In the genomic region with DNA sequence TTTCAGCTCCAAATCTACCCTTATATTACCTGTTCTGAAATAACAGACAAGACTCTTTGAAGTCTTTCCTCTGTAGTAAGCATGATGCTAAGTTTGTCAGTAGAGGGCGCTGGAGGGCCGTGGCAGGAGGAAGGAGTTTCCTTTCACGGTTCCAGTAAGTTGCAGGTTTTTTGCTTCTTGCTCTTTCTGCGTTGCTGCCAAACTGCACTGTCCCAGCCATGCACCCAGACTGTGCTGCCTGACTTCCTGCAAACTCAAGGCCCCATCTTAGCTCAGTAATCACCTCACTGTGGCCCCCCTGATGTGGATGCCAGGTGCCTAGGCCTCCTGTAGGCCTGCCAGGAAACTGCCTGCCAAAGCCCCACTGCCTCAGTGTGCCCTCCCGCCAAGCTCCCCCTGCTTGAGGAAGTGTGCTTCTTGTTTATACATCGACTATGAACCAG, we compare ENCODE assay signal across 8 cellular contexts.
A peak's percentile ranks its signal among the peaks of the same experiment; 100 is the strongest.
DNase-seq lines count a peak whose midpoint lies in the region; ATAC-seq and TF ChIP-seq lines count a peak whose summit lies in the region.

No MANE protein-coding gene starts in this region.

- no peak overlapping the region for H3K4me3 Mint-ChIP-seq in activated CD4-positive, alpha-beta T cell treated with anti-CD3 and anti-CD28 coated beads, Interleukin-2, amount 10 ng/mL, durations not matched to agents 7 days and 5 days
- no peak overlapping the region for H3K4me3 Mint-ChIP-seq in osteocyte (ENCODE audit: unreplicated experiment)

- no peak overlapping the region for H3K27ac Mint-ChIP-seq in activated CD4-positive, alpha-beta T cell treated with anti-CD3 and anti-CD28 coated beads, Interleukin-2, amount 10 ng/mL, durations not matched to agents 7 days and 5 days
- no peak overlapping the region for H3K27ac Mint-ChIP-seq in osteocyte (ENCODE audit: unreplicated experiment)

- no peak overlapping the region for H3K4me3 ChIP-seq in foreskin fibroblast (ENCODE audit: low read depth in 1 of 2, low read length in 2 of 2)

- DNase-seq in DMS114 treated with DMSO at 0.1 percent for 48 hours (lab: John Stamatoyannopoulos, UW; ENCODE audit: unreplicated experiment) (peak; percentile 44), NCI-H226 (peak; percentile 57), foreskin fibroblast (peak; percentile 67 to 90), osteocyte (ENCODE audit: extremely low spot score, unreplicated experiment) (peak; percentile 91), activated gamma-delta T cell (lab: John Stamatoyannopoulos, UW) (no peak)
- peak; percentile 78 for DNase-seq in activated CD4-positive, alpha-beta T cell treated with anti-CD3 and anti-CD28 coated beads, Interleukin-2, amount 10 ng/mL, durations not matched to agents 7 days and 5 days

- H3K4me1 Mint-ChIP-seq in activated CD4-positive, alpha-beta T cell treated with anti-CD3 and anti-CD28 coated beads, Interleukin-2, amount 10 ng/mL, durations not matched to agents 7 days and 5 days: no peaks in the 10 kb centered on the region
- H3K4me1 Mint-ChIP-seq in osteocyte (ENCODE audit: unreplicated experiment): peaks cover 23% of the 10 kb centered on the region

- ATAC-seq in GM19452 (IDR thresholded peaks at IDR 0.05; ENCODE audit: unreplicated experiment) (peak; percentile 84), HG03439 (IDR thresholded peaks at IDR 0.05; ENCODE audit: unreplicated experiment) (peak; percentile 87)

- H3K36me3 Mint-ChIP-seq in activated CD4-positive, alpha-beta T cell treated with anti-CD3 and anti-CD28 coated beads, Interleukin-2, amount 10 ng/mL, durations not matched to agents 7 days and 5 days (ENCODE audit: low read depth): no peaks in the 10 kb centered on the region
- peaks cover 2% of the 10 kb centered on the region for H3K36me3 Mint-ChIP-seq in osteocyte (ENCODE audit: unreplicated experiment)

- POLR2A ChIA-PET in activated CD4-positive, alpha-beta T cell treated with anti-CD3 and anti-CD28 coated beads, Interleukin-2, amount 10 ng/mL, durations not matched to agents 7 days and 5 days (lab: Charles Lee): no interaction called here

- H3K9me3 Mint-ChIP-seq in activated CD4-positive, alpha-beta T cell treated with anti-CD3 and anti-CD28 coated beads, Interleukin-2, amount 10 ng/mL, durations not matched to agents 7 days and 5 days: no peaks in the 10 kb centered on the region
- H3K9me3 Mint-ChIP-seq in osteocyte (ENCODE audit: unreplicated experiment): peaks cover 7% of the 10 kb centered on the region

- H3K27me3 Mint-ChIP-seq in activated CD4-positive, alpha-beta T cell treated with anti-CD3 and anti-CD28 coated beads, Interleukin-2, amount 10 ng/mL, durations not matched to agents 7 days and 5 days: no peaks in the 10 kb centered on the region
- no peaks in the 10 kb centered on the region for H3K27me3 Mint-ChIP-seq in osteocyte (ENCODE audit: unreplicated experiment)

- peak; percentile 84 for TF ChIP-seq CTCF in foreskin fibroblast (IDR thresholded peaks at IDR 0.05; ENCODE audit: low read depth, low read length)
- TF ChIP-seq CTCF in osteocyte (IDR thresholded peaks at IDR 0.05): peak; percentile 94

- CTCF ChIA-PET in activated CD4-positive, alpha-beta T cell treated with anti-CD3 and anti-CD28 coated beads, Interleukin-2, amount 10 ng/mL, durations not matched to agents 7 days and 5 days (lab: Charles Lee): no interaction called here
